Comparison of ENCODE assay signal across 26 cellular contexts in genomic region chr15:92128788-92129187, GRCh38.
"Had no signal": no experiment of that assay in that cellular context is flagged by ENCODE, and none has a peak within 500 bp of the region (broad histone marks: within the 10 kb centered on the region; RNA-seq: fewer than 3 reads in every experiment).

No MANE protein-coding gene starts in this region.

- DNase-seq: islet precursor cell; left ventricle myocardium inferior; midbrain; mucosa of descending colon; naive thymus-derived CD4-positive, alpha-beta T cell; occipital lobe; psoas muscle; right lobe of liver; stimulated activated CD4-positive, alpha-beta T cell treated with anti-CD3 and anti-CD28 coated beads, Interleukin-1b, Interleukin-23, amount 100 ng/mL, for 48 hours; stimulated activated CD4-positive, alpha-beta T cell treated with anti-CD3 and anti-CD28 coated beads, Interleukin-2, amount 100 ng/mL, for 48 hours; stimulated activated CD4-positive, alpha-beta T cell treated with anti-CD3 and anti-CD28 coated beads, Interleukin-4, amount 100 ng/mL, for 4 hours; stimulated activated CD8-positive, alpha-beta memory T cell treated with anti-CD3 and anti-CD28 coated beads, Interleukin-4, amount 100 ng/mL, for 48 hours; stimulated activated naive CD4-positive, alpha-beta T cell treated with Interleukin-2 at 50 U/mL for 16 hours; stimulated activated naive CD8-positive, alpha-beta T cell treated with anti-CD3 and anti-CD28 coated beads, Interleukin-15, amount 100 ng/mL, for 72 hours; substantia nigra; uterus had no signal

- H3K4me3 ChIP-seq: hepatocyte, left ventricle myocardium inferior, lung, mucosa of descending colon, psoas muscle, right atrium auricular region, right lobe of liver, smooth muscle cell, tibial nerve, uterus had no signal

- H3K4me3 Mint-ChIP-seq: naive thymus-derived CD4-positive, alpha-beta T cell; natural killer cell treated with Interleukin-12 subunit alpha and Interleukin-12 subunit beta and Interleukin-15 and Interleukin-18, amount 100 ng/mL, for 72 hours; stimulated activated memory B cell treated with anti-CD40 and anti-IgM and Interleukin-4, amounts not matched to agents 10 μg/mL and 1 μg/mL and 100 μg/mL, for 72 hours; stimulated activated naive CD8-positive, alpha-beta T cell treated with anti-CD3 and anti-CD28 coated beads, Interleukin-15, amount 100 ng/mL, for 72 hours; type B pancreatic cell had no signal

- H3K4me1 Mint-ChIP-seq: stimulated activated memory B cell treated with anti-CD40 and anti-IgM and Interleukin-4, amounts not matched to agents 10 μg/mL and 1 μg/mL and 100 μg/mL, for 72 hours; stimulated activated naive CD8-positive, alpha-beta T cell treated with anti-CD3 and anti-CD28 coated beads, Interleukin-15, amount 100 ng/mL, for 72 hours had no signal

- H3K9me3 Mint-ChIP-seq: natural killer cell treated with Interleukin-12 subunit alpha and Interleukin-12 subunit beta and Interleukin-15 and Interleukin-18, amount 100 ng/mL, for 72 hours; stimulated activated memory B cell treated with anti-CD40 and anti-IgM and Interleukin-4, amounts not matched to agents 10 μg/mL and 1 μg/mL and 100 μg/mL, for 72 hours; stimulated activated naive CD8-positive, alpha-beta T cell treated with anti-CD3 and anti-CD28 coated beads, Interleukin-15, amount 100 ng/mL, for 72 hours; type B pancreatic cell had no signal

- H3K27ac Mint-ChIP-seq: naive thymus-derived CD4-positive, alpha-beta T cell; stimulated activated memory B cell treated with anti-CD40 and anti-IgM and Interleukin-4, amounts not matched to agents 10 μg/mL and 1 μg/mL and 100 μg/mL, for 72 hours; stimulated activated naive CD8-positive, alpha-beta T cell treated with anti-CD3 and anti-CD28 coated beads, Interleukin-15, amount 100 ng/mL, for 72 hours; type B pancreatic cell had no signal

- H3K79me2 ChIP-seq: hepatocyte, parathyroid adenoma had no signal

- H3K9ac ChIP-seq: parathyroid adenoma had no signal

- ATAC-seq: mucosa of descending colon; naive thymus-derived CD4-positive, alpha-beta T cell; natural killer cell treated with Interleukin-12 subunit alpha and Interleukin-12 subunit beta and Interleukin-15 and Interleukin-18, amount 100 ng/mL, for 72 hours; psoas muscle; right lobe of liver; stimulated activated memory B cell treated with anti-CD40 and anti-IgM and Interleukin-4, amounts not matched to agents 10 μg/mL and 1 μg/mL and 100 μg/mL, for 72 hours; stimulated activated naive CD8-positive, alpha-beta T cell treated with anti-CD3 and anti-CD28 coated beads, Interleukin-15, amount 100 ng/mL, for 72 hours had no signal

- H3K27me3 ChIP-seq: hepatocyte, neutrophil, right atrium auricular region, right lobe of liver, tibial nerve, uterus had no signal

- H2AFZ ChIP-seq: hepatocyte, parathyroid adenoma had no signal

- H3K36me3 Mint-ChIP-seq: stimulated activated memory B cell treated with anti-CD40 and anti-IgM and Interleukin-4, amounts not matched to agents 10 μg/mL and 1 μg/mL and 100 μg/mL, for 72 hours had no signal

- H3K4me2 ChIP-seq: hepatocyte, smooth muscle cell had no signal

- H3K36me3 ChIP-seq: right lobe of liver, uterus had no signal

- H3K27me3 Mint-ChIP-seq: naive thymus-derived CD4-positive, alpha-beta T cell; natural killer cell treated with Interleukin-12 subunit alpha and Interleukin-12 subunit beta and Interleukin-15 and Interleukin-18, amount 100 ng/mL, for 72 hours; stimulated activated memory B cell treated with anti-CD40 and anti-IgM and Interleukin-4, amounts not matched to agents 10 μg/mL and 1 μg/mL and 100 μg/mL, for 72 hours; stimulated activated naive CD8-positive, alpha-beta T cell treated with anti-CD3 and anti-CD28 coated beads, Interleukin-15, amount 100 ng/mL, for 72 hours had no signal

- H3K4me1 ChIP-seq: psoas muscle, right lobe of liver, uterus had no signal

- H3K27ac ChIP-seq: hepatocyte, left ventricle myocardium inferior, neutrophil, parathyroid adenoma, psoas muscle, right atrium auricular region, right lobe of liver, tibial nerve, uterus had no signal

- H3K9me3 ChIP-seq: left ventricle myocardium inferior, mucosa of descending colon, neutrophil, psoas muscle, right atrium auricular region, right lobe of liver, tibial nerve, uterus had no signal
